Comparison of ENCODE assay signal across 28 cellular contexts in the genomic region with DNA sequence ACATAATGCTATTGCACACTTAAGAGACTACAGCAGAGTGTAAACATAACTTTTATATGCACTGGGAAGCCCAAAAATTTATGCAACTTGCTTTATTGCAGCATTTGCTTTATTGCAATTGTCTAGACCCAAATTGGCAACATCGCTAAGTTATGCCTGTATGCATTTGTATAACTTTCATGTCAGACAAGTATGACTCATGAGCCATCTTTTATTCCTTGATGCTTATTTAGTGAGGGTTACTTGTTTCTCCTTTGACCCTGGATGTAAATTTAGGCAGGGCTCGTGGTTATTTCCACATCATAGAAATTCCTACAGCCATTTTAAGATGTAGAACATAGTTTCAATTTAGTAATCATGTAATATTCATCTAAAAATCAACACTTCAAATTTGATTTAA.
"Had no signal": no experiment of that assay in that cellular context is flagged by ENCODE, and none has a peak within 500 bp of the region (broad histone marks: within the 10 kb centered on the region; RNA-seq: fewer than 3 reads in every experiment).

No MANE protein-coding gene starts in this region.

- H3K9me3 Mint-ChIP-seq: natural killer cell had no signal

- H3K4me1 ChIP-seq: esophagus squamous epithelium, gastrocnemius medialis, left lung, lower lobe of right lung had no signal

- H3K36me3 ChIP-seq: esophagus squamous epithelium, gastrocnemius medialis, heart right ventricle, left lung, lower lobe of right lung had no signal

- H3K36me3 Mint-ChIP-seq: naive thymus-derived CD4-positive, alpha-beta T cell; natural killer cell had no signal

- DNase-seq: dermis blood vessel endothelial cell; dorsolateral prefrontal cortex; effector CD4-positive, alpha-beta T cell; effector memory CD4-positive, alpha-beta T cell; erythroblast; esophagus squamous epithelium; foreskin fibroblast; foreskin melanocyte; gastrocnemius medialis; glutamatergic neuron; head of caudate nucleus; heart right ventricle; hippocampal formation; left cardiac atrium; left lung; left ventricle myocardium superior; lower lobe of right lung; mesendoderm; midbrain; naive thymus-derived CD4-positive, alpha-beta T cell; natural killer cell had no signal

- ATAC-seq: esophagus mucosa; gastrocnemius medialis; heart right ventricle; left cardiac atrium; left lung; left ventricle myocardium superior; lower lobe of right lung; naive thymus-derived CD4-positive, alpha-beta T cell; natural killer cell had no signal

- H3K4me1 Mint-ChIP-seq: memory B cell, natural killer cell had no signal

- H3K4me3 Mint-ChIP-seq: memory B cell; naive thymus-derived CD4-positive, alpha-beta T cell; natural killer cell had no signal

- H3K27me3 ChIP-seq: gastrocnemius medialis, heart right ventricle, left lung had no signal

- H3K27ac ChIP-seq: coronary artery, dorsolateral prefrontal cortex, epithelial cell of prostate, esophagus squamous epithelium, gastrocnemius medialis, heart right ventricle, left lung, lower lobe of right lung had no signal

- H3K9me3 ChIP-seq: esophagus squamous epithelium, gastrocnemius medialis, left lung, lower lobe of right lung had no signal

- FAIRE-seq: endothelial cell of umbilical vein, islet of Langerhans, keratinocyte had no signal

- H3K27ac Mint-ChIP-seq: memory B cell; naive thymus-derived CD4-positive, alpha-beta T cell; natural killer cell had no signal

- H3K4me3 ChIP-seq: coronary artery, dorsolateral prefrontal cortex, esophagus squamous epithelium, gastrocnemius medialis, heart right ventricle, left lung, lower lobe of right lung had no signal
